Comparison of ENCODE assay signal across 18 cellular contexts in the genomic region with DNA sequence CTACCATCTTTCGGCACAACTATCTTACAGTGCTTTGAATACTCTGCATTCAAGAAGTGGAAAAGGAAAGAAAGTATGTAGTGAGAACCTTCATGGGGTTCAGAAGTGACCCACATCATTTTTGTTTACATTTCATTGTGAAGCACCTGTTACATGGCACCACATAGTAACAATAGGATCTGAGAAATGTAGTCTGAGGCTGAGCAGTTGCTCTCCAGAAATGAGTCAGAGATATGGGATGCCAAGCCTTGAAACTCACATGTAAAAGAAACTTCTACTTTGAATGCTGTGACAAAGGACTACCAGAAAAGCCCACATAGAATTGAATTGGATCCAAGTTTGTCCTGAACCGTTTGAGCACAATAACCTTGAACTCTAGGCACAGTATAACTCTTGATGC.
DNase-seq lines count a peak whose midpoint lies in the region; ATAC-seq lines count a peak whose summit lies in the region.
"Had no signal": no experiment of that assay in that cellular context is flagged by ENCODE, and none has a peak within 500 bp of the region (broad histone marks: within the 10 kb centered on the region; RNA-seq: fewer than 3 reads in every experiment).

No MANE protein-coding gene starts in this region.

- no peak overlapping the region for H3K4me3 ChIP-seq in aorta (ENCODE audit: low read length in 2 of 2)
- H3K4me3 ChIP-seq: gastrocnemius medialis had no signal

- 76 to 86% methylated on average over 2 of the region's 2 CpGs for WGBS in aorta, 2 donors

- H3K9me3 ChIP-seq in aorta (ENCODE audit: control insufficient read depth, low read length) = peaks cover 2% of the 10 kb centered on the region
- H3K9me3 ChIP-seq: gastrocnemius medialis had no signal

- no peak overlapping the region for H3K4me3 Mint-ChIP-seq in activated T-cell treated with anti-CD3 and anti-CD28 coated beads, Interleukin-2, amount 50 U/mL, for 24 hours
- H3K4me3 Mint-ChIP-seq: activated T-helper 1 cell treated with anti-CD3 and anti-CD28 coated beads, Interleukin-12 subunit alpha, Interleukin-12 subunit beta, Interleukin-2, Interleukin-4 antibody, amounts not matched to agents 30 ng/mL and 10 ng/mL and 1 ng/mL, durations not matched to agents 14 hours and 24 hours and 36 hours; effector memory CD8-positive, alpha-beta T cell; naive B cell had no signal

- H3K4me1 ChIP-seq in aorta (ENCODE audit: control insufficient read depth in 1 of 2, insufficient read depth in 2 of 2, low read length in 2 of 2) = no peaks in the 10 kb centered on the region
- H3K4me1 ChIP-seq: gastrocnemius medialis had no signal

- H3K27me3 Mint-ChIP-seq in activated T-cell treated with anti-CD3 and anti-CD28 coated beads, Interleukin-2, amount 50 U/mL, for 24 hours = no peaks in the 10 kb centered on the region
- H3K27me3 Mint-ChIP-seq: effector memory CD8-positive, alpha-beta T cell had no signal

- ATAC-seq in GM18858 (IDR thresholded peaks at IDR 0.05; ENCODE audit: unreplicated experiment) (peak; percentile 96), GM21423 (IDR thresholded peaks at IDR 0.05; ENCODE audit: unreplicated experiment) (peak; percentile 49), HG02970 (IDR thresholded peaks at IDR 0.05; ENCODE audit: low FRiP score, unreplicated experiment) (peak; percentile 59), HG03558 (IDR thresholded peaks at IDR 0.05; ENCODE audit: extremely low read depth, unreplicated experiment) (peak; percentile 80), aorta (ENCODE audit: low FRiP score) (no peak)
- ATAC-seq: effector memory CD8-positive, alpha-beta T cell; gastrocnemius medialis had no signal

- no peak overlapping the region for H3K27ac Mint-ChIP-seq in activated T-cell treated with anti-CD3 and anti-CD28 coated beads, Interleukin-2, amount 50 U/mL, for 24 hours
- H3K27ac Mint-ChIP-seq: activated T-helper 1 cell treated with anti-CD3 and anti-CD28 coated beads, Interleukin-12 subunit alpha, Interleukin-12 subunit beta, Interleukin-2, Interleukin-4 antibody, amounts not matched to agents 30 ng/mL and 10 ng/mL and 1 ng/mL, durations not matched to agents 14 hours and 24 hours and 36 hours; effector memory CD8-positive, alpha-beta T cell had no signal

- H3K27me3 ChIP-seq in aorta (ENCODE audit: control insufficient read depth in 1 of 2, insufficient read depth in 2 of 2, low read length in 1 of 2) = no peaks in the 10 kb centered on the region
- H3K27me3 ChIP-seq: brain microvascular endothelial cell, gastrocnemius medialis had no signal

- DNase-seq in activated CD4-positive, alpha-beta T cell treated with anti-CD3 and anti-CD28 coated beads, Interleukin-2, amount 50 U/mL, for 4 hours = no peak
- DNase-seq in aorta = no peak
- DNase-seq in activated T-cell treated with anti-CD3 and anti-CD28 coated beads, Interleukin-2, amount 50 U/mL, for 48 hours = no peak
- DNase-seq in activated T-cell treated with anti-CD3 and anti-CD28 coated beads, Interleukin-2, amount 50 U/mL, for 24 hours = no peak
- DNase-seq: activated CD4-positive, CD25-positive, alpha-beta regulatory T cell treated with anti-CD3 and anti-CD28 coated beads, Interleukin-2, amount 50 U/mL, for 72 hours; brain microvascular endothelial cell; effector memory CD8-positive, alpha-beta T cell; gastrocnemius medialis; kidney; naive B cell; OCI-M1; stimulated activated CD4-positive, alpha-beta T cell treated with anti-CD3 and anti-CD28 coated beads, Interleukin-4, amount 100 ng/mL, for 24 hours; stimulated activated naive CD4-positive, alpha-beta T cell treated with Interleukin-2 at 50 U/mL for 16 hours had no signal

- intact Hi-C loops in aorta (cut with DNase I) = no loop called here

- H3K27ac ChIP-seq in aorta (ENCODE audit: low read depth in 1 of 2, low read length in 2 of 2) = no peak overlapping the region
- H3K27ac ChIP-seq: brain microvascular endothelial cell, gastrocnemius medialis had no signal

- no peaks in the 10 kb centered on the region for H3K36me3 ChIP-seq in aorta (ENCODE audit: control insufficient read depth in 1 of 2, insufficient read depth in 2 of 2, low read length in 1 of 2)
- H3K36me3 ChIP-seq: brain microvascular endothelial cell, gastrocnemius medialis had no signal

- H3K9me3 Mint-ChIP-seq in activated T-cell treated with anti-CD3 and anti-CD28 coated beads, Interleukin-2, amount 50 U/mL, for 24 hours = peaks cover 9% of the 10 kb centered on the region
- H3K9me3 Mint-ChIP-seq: activated T-helper 1 cell treated with anti-CD3 and anti-CD28 coated beads, Interleukin-12 subunit alpha, Interleukin-12 subunit beta, Interleukin-2, Interleukin-4 antibody, amounts not matched to agents 30 ng/mL and 10 ng/mL and 1 ng/mL, durations not matched to agents 14 hours and 24 hours and 36 hours had no signal

- H3K36me3 Mint-ChIP-seq in activated T-cell treated with anti-CD3 and anti-CD28 coated beads, Interleukin-2, amount 50 U/mL, for 24 hours (ENCODE audit: low read depth) = no peaks in the 10 kb centered on the region
- H3K36me3 Mint-ChIP-seq: naive B cell had no signal

- H3K4me1 Mint-ChIP-seq in activated T-cell treated with anti-CD3 and anti-CD28 coated beads, Interleukin-2, amount 50 U/mL, for 24 hours (ENCODE audit: low read depth) = no peaks in the 10 kb centered on the region
- H3K4me1 Mint-ChIP-seq: naive B cell had no signal
